In the genomic region with DNA sequence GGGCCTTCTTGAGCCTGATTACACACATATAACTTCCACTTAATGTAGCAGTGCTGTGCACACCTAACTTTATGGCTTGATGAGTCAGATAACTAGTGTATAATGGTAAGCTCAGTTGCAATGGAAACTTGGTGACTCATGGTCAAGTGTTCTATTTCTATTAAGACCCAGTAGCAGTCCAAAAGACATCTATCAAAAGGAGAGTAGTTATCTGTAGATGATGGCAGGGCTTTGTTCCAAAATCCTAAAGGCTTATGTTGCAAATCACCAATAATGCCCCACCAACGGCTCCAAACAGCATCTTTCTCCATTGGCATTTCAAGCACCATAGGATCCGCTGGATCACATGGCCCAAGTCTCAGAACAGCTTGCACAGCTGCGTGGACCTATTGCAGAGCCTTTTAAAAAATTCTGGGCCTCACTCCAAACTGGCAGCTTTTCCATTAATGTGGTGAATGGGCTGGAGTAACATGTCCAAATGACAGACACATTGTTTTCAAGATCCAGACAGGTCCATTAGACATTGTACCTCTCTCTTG, we compare ENCODE assay signal across 12 cellular contexts.
DNase-seq lines count a peak whose midpoint lies in the region; ATAC-seq and TF ChIP-seq lines count a peak whose summit lies in the region.
"Had no signal": no experiment of that assay in that cellular context is flagged by ENCODE, and none has a peak within 500 bp of the region (broad histone marks: within the 10 kb centered on the region; RNA-seq: fewer than 3 reads in every experiment).

No MANE protein-coding gene starts in this region.

- DNase-seq in DMS 273 treated with DMSO at 0.1 percent for 48 hours (lab: John Stamatoyannopoulos, UW) (peak; percentile 63), NCI-H1694 treated with DMSO at 0.1 percent for 48 hours (lab: John Stamatoyannopoulos, UW) (peak; percentile 53), colonic mucosa (peak; percentile 22), omental fat pad (ENCODE audit: low spot score) (no peak), SJCRH30 (no peak), Karpas-422 (no peak), cerebellum (ENCODE audit: low spot score) (no peak)
- no peak for DNase-seq in stimulated activated naive CD4-positive, alpha-beta T cell treated with Interleukin-2 at 50 U/mL for 16 hours (lab: John Stamatoyannopoulos, UW)
- DNase-seq: activated CD8-positive, alpha-beta memory T cell treated with anti-CD3 and anti-CD28 coated beads, Interleukin-2, amount 10 ng/mL, durations not matched to agents 7 days and 5 days; posterior cingulate gyrus; stimulated activated CD8-positive, alpha-beta memory T cell treated with anti-CD3 and anti-CD28 coated beads, Interleukin-4, amount 100 ng/mL, for 48 hours had no signal

- H3K4me2 ChIP-seq in Karpas-422 (ENCODE audit: low read depth, low read length, poor library complexity, severe bottlenecking): no peak overlapping the region

- H3K9ac ChIP-seq in colonic mucosa (ENCODE audit: low read depth in 2 of 2, low read length in 2 of 2) (no peak overlapping the region), Karpas-422 (ENCODE audit: low read length) (no peak overlapping the region)

- no peaks in the 10 kb centered on the region for H4K20me1 ChIP-seq in Karpas-422 (ENCODE audit: insufficient read depth, low read depth, low read length)

- no peaks in the 10 kb centered on the region for H3K79me2 ChIP-seq in Karpas-422 (ENCODE audit: low read length)

- H3K27me3 ChIP-seq in colonic mucosa (no peaks in the 10 kb centered on the region), SJCRH30 (no peaks in the 10 kb centered on the region; the same call in 1 of the 2 replicates), Karpas-422 (ENCODE audit: low read length) (0 out of 2 replicates have a peak, but pooled peaks cover 2% of the 10 kb centered on the region)

- H3K27ac ChIP-seq in colonic mucosa: no peak overlapping the region
- H3K27ac ChIP-seq in SJCRH30: no peak overlapping the region
- H3K27ac ChIP-seq in Karpas-422 (ENCODE audit: low read length): no peak overlapping the region
- H3K27ac ChIP-seq: coronary artery had no signal

- 0 out of 2 replicates have a peak, but pooled peaks cover 2% of the 10 kb centered on the region for H3K9me2 ChIP-seq in Karpas-422 (replicated peaks; ENCODE audit: insufficient read depth, low read length)

- H3K9me3 ChIP-seq in colonic mucosa (no peaks in the 10 kb centered on the region), SJCRH30 (replicated peaks) (no peaks in the 10 kb centered on the region), Karpas-422 (ENCODE audit: low read length) (no peaks in the 10 kb centered on the region)

- H3K4me1 ChIP-seq in colonic mucosa (no peaks in the 10 kb centered on the region), SJCRH30 (no peaks in the 10 kb centered on the region), Karpas-422 (ENCODE audit: low read length) (no peaks in the 10 kb centered on the region)

- no peak overlapping the region for H3K4me3 ChIP-seq in colonic mucosa
- H3K4me3 ChIP-seq in SJCRH30: no peak overlapping the region
- no peak overlapping the region for H3K4me3 ChIP-seq in Karpas-422 (ENCODE audit: low read length)
- H3K4me3 ChIP-seq: coronary artery had no signal

- intact Hi-C loops in colonic mucosa (cut with DNase I): no loop called here

- no peak overlapping the region for H2AFZ ChIP-seq in Karpas-422 (ENCODE audit: low read length)

- TF ChIP-seq CTCF in colonic mucosa (IDR thresholded peaks at IDR 0.05): no peak
- no peak for TF ChIP-seq CTCF in omental fat pad (IDR thresholded peaks at IDR 0.05)

- H3K36me3 ChIP-seq in colonic mucosa (no peaks in the 10 kb centered on the region), SJCRH30 (no peaks in the 10 kb centered on the region), Karpas-422 (ENCODE audit: insufficient read depth, low read length) (no peaks in the 10 kb centered on the region)

- peak; percentile 59 for ATAC-seq in omental fat pad (ENCODE audit: low FRiP score)
- ATAC-seq: activated CD8-positive, alpha-beta memory T cell treated with anti-CD3 and anti-CD28 coated beads, Interleukin-2, amount 10 ng/mL, durations not matched to agents 7 days and 5 days had no signal

Comparison
In these comparisons a context has a peak if more than half of its experiments do, and no peak if none do; other contexts are left out.
1. DNase-seq: peak in DMS 273 treated with DMSO at 0.1 percent for 48 hours (single experiment), NCI-H1694 treated with DMSO at 0.1 percent for 48 hours (single experiment) and colonic mucosa (single experiment); none in omental fat pad (single experiment), SJCRH30 (0 of 2), Karpas-422 (single experiment), stimulated activated naive CD4-positive, alpha-beta T cell treated with Interleukin-2 at 50 U/mL for 16 hours (single experiment) and cerebellum (single experiment).